Comparison of ENCODE assay signal across 19 cellular contexts in the genomic region with DNA sequence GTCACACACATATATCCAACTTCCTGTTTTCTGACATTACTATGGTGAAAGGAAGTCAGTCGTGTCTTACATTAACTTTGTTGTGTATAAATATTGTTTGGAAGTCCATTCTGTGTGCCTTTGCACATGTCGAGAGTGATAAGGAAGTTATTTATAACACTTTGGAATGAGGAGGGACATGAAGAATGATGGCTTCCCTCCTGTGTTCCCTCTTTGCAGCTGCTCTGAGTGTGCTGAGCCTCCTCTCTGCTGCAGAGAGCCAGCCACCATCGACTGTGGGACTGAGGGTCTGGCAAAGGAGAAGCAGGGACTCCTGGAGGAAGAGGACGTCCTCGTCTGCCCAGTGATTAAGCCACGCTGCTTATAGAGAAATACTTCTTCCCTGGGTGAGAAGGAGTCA.
"Had no signal": no experiment of that assay in that cellular context is flagged by ENCODE, and none has a peak within 500 bp of the region (broad histone marks: within the 10 kb centered on the region; RNA-seq: fewer than 3 reads in every experiment).

No MANE protein-coding gene starts in this region.

- H3K4me2 ChIP-seq: neural progenitor cell had no signal

- H3K36me3 ChIP-seq: neural progenitor cell, pancreas, suprapubic skin, thyroid gland had no signal

- H3K9me3 Mint-ChIP-seq: mesothelial cell of epicardium; natural killer cell treated with Interleukin-12 subunit alpha and Interleukin-12 subunit beta and Interleukin-15 and Interleukin-18, amount 100 ng/mL, for 72 hours; neural progenitor cell; stimulated activated effector memory CD8-positive, alpha-beta T cell treated with anti-CD3 and anti-CD28 coated beads, Interleukin-12 subunit alpha, Interleukin-12 subunit beta, amount 100 ng/mL, for 72 hours; type B pancreatic cell had no signal

- H3K27ac Mint-ChIP-seq: mesothelial cell of epicardium; natural killer cell treated with Interleukin-12 subunit alpha and Interleukin-12 subunit beta and Interleukin-15 and Interleukin-18, amount 100 ng/mL, for 72 hours; neural progenitor cell; progenitor cell of endocrine pancreas; stimulated activated effector memory CD8-positive, alpha-beta T cell treated with anti-CD3 and anti-CD28 coated beads, Interleukin-12 subunit alpha, Interleukin-12 subunit beta, amount 100 ng/mL, for 72 hours; type B pancreatic cell had no signal

- H3K4me3 Mint-ChIP-seq: mesothelial cell of epicardium; natural killer cell treated with Interleukin-12 subunit alpha and Interleukin-12 subunit beta and Interleukin-15 and Interleukin-18, amount 100 ng/mL, for 72 hours; neural progenitor cell; stimulated activated effector memory CD8-positive, alpha-beta T cell treated with anti-CD3 and anti-CD28 coated beads, Interleukin-12 subunit alpha, Interleukin-12 subunit beta, amount 100 ng/mL, for 72 hours; type B pancreatic cell had no signal

- H3K27me3 ChIP-seq: neural progenitor cell, pancreas, thyroid gland had no signal

- H3K27ac ChIP-seq: neural progenitor cell, pancreas, suprapubic skin, thyroid gland had no signal

- H3K36me3 Mint-ChIP-seq: mesothelial cell of epicardium; natural killer cell treated with Interleukin-12 subunit alpha and Interleukin-12 subunit beta and Interleukin-15 and Interleukin-18, amount 100 ng/mL, for 72 hours; neural progenitor cell; stimulated activated effector memory CD8-positive, alpha-beta T cell treated with anti-CD3 and anti-CD28 coated beads, Interleukin-12 subunit alpha, Interleukin-12 subunit beta, amount 100 ng/mL, for 72 hours; type B pancreatic cell had no signal

- H3K9ac ChIP-seq: neural progenitor cell had no signal

- H3K9me3 ChIP-seq: pancreas, suprapubic skin, thyroid gland had no signal

- ATAC-seq: esophagus mucosa; left cardiac atrium; natural killer cell treated with Interleukin-12 subunit alpha and Interleukin-12 subunit beta and Interleukin-15 and Interleukin-18, amount 100 ng/mL, for 72 hours; pancreas; stimulated activated effector memory CD8-positive, alpha-beta T cell treated with anti-CD3 and anti-CD28 coated beads, Interleukin-12 subunit alpha, Interleukin-12 subunit beta, amount 100 ng/mL, for 72 hours; stimulated activated naive CD8-positive, alpha-beta T cell treated with anti-CD3 and anti-CD28 coated beads, Interleukin-15, Interleukin-2, amounts not matched to agents 100 U/mL and 50 U/mL, for 24 hours had no signal

- H3K4me1 Mint-ChIP-seq: neural progenitor cell; stimulated activated effector memory CD8-positive, alpha-beta T cell treated with anti-CD3 and anti-CD28 coated beads, Interleukin-12 subunit alpha, Interleukin-12 subunit beta, amount 100 ng/mL, for 72 hours had no signal

- H2AFZ ChIP-seq: neural progenitor cell had no signal

- DNase-seq: cerebellar nuclear complex; effector CD8-positive, alpha-beta T cell; kidney; left cardiac atrium; nucleus accumbens; pancreas; right cardiac atrium; stimulated activated CD4-positive, alpha-beta T cell treated with anti-CD3 and anti-CD28 coated beads, Interleukin-4, amount 100 ng/mL, for 1 hour; stimulated activated CD8-positive, alpha-beta memory T cell treated with anti-CD3 and anti-CD28 coated beads, Interleukin-4, amount 100 ng/mL, for 48 hours; stimulated activated naive CD8-positive, alpha-beta T cell treated with anti-CD3 and anti-CD28 coated beads, Interleukin-15, Interleukin-2, amounts not matched to agents 100 U/mL and 50 U/mL, for 24 hours; thyroid gland had no signal

- H3K4me1 ChIP-seq: pancreas, suprapubic skin, thyroid gland had no signal

- H3K4me3 ChIP-seq: neural progenitor cell, pancreas, suprapubic skin, thyroid gland had no signal
